ENCODE assay signal across 9 cellular contexts in the genomic region with DNA sequence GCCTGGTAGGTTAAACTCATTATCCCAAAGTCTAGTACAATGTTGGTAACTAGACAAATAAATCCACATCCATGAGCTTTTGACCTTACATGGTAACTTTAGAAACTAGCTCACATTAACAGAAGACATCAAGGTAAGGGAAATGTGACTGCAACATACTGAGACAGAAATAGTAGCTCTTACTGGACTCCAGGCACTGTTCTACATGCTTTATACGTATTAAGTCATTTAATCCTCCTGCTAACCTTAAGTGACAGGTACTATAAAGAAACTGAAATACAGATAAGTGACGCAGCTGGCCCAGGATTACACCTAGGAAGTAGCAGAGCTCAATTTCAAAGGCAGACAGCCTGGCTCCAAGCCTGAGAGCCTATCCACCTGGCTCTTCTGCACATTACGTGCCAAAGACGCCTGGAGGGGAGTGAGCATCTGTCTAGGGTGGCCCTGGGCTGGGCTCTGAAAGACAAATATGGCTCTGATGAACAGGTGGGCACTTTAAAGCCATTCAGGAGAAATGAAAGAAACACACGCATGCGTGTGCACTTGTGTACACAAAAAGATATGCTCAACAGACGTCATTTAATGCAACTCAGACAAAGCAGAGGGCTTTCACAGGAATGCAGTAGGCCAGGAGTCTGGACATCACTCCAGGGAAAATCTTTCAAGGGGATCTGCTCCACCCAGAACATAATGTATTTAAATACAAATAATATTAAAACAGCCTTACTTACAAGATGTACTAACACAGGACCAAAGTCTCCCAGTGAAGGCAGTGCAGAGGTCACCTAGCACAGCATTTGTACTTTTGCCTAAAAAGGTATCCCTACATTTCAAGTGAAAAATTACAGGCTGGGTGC. TPM values are rescaled to one million over a fixed set of nuclear protein-coding genes. Genes with fewer than 3 reads are reported as not detected.
A peak's percentile ranks its signal among the peaks of the same experiment; 100 is the strongest.
DNase-seq lines count a peak whose midpoint lies in the region; ATAC-seq and TF ChIP-seq lines count a peak whose summit lies in the region.
"Had no signal": no experiment of that assay in that cellular context is flagged by ENCODE, and none has a peak within 500 bp of the region (broad histone marks: within the 10 kb centered on the region; RNA-seq: fewer than 3 reads in every experiment).

No MANE protein-coding gene starts in this region.

- ATAC-seq in HG02970 (IDR thresholded peaks at IDR 0.05; ENCODE audit: low FRiP score, unreplicated experiment): no peak
- no peak for ATAC-seq in HG02678 (IDR thresholded peaks at IDR 0.05; ENCODE audit: unreplicated experiment)
- no peak for ATAC-seq in HG03469 (IDR thresholded peaks at IDR 0.05; ENCODE audit: unreplicated experiment)

- peaks cover 7 to 53% (median 39%) of the 10 kb centered on the region in 4 donors for H3K4me1 ChIP-seq in liver (ENCODE audit: control insufficient read depth in 4 of 4, insufficient read depth in 4 of 4, low read length in 3 of 4)

- H3K9ac ChIP-seq in liver (ENCODE audit: low read depth in 1 of 2, low read length in 2 of 2): no peak overlapping the region

- H3K4me3 ChIP-seq in liver (ENCODE audit: low read depth in 1 of 3, low read length in 3 of 3): no peak overlapping the region

- no peak for TF ChIP-seq CTCF in liver (IDR thresholded peaks at IDR 0.05; ENCODE audit: low read depth, low read length, missing input control)

- TF ChIP-seq RAD21 in liver (IDR thresholded peaks at IDR 0.05): no peak

- WGBS in liver: 42% methylated on average over 7 of the region's 7 CpGs

- DNase-seq in stimulated activated naive CD4-positive, alpha-beta T cell (lab: John Stamatoyannopoulos, UW): peak in 5 of 6 experiments; percentile 17 to 48 (median 30)
- no peak for DNase-seq in stimulated activated naive CD4-positive, alpha-beta T cell treated with Interleukin-2 at 50 U/mL for 16 hours (lab: John Stamatoyannopoulos, UW)
- DNase-seq in SK-N-DZ (ENCODE audit: low spot score): peak; percentile 37
- DNase-seq in ureter (ENCODE audit: low spot score): no peak
- DNase-seq: HCEC 1CT had no signal

- H3K27me3 ChIP-seq in liver (ENCODE audit: control insufficient read depth in 4 of 4, insufficient read depth in 4 of 4, low read length in 3 of 4): no peaks in the 10 kb centered on the region

- no peaks in the 10 kb centered on the region for H3K9me3 ChIP-seq in liver (ENCODE audit: control insufficient read depth in 4 of 4, low read length in 3 of 4)

- peak overlapping the region; percentile 19 to 52 for H3K27ac ChIP-seq in liver (ENCODE audit: low read depth in 1 of 2, low read length in 2 of 2)

- peaks cover 0 to 1% (median 0%) of the 10 kb centered on the region in 4 donors for H3K36me3 ChIP-seq in liver (ENCODE audit: control insufficient read depth in 4 of 4, insufficient read depth in 3 of 4, low read depth in 1 of 4, low read length in 3 of 4)

TF ChIP-seq in liver, 16 proteins besides CTCF, POLR2A, EP300 and RAD21:
- TF ChIP-seq YY1 (IDR thresholded peaks at IDR 0.05): no peak
- TF ChIP-seq HNF4A (conservative IDR thresholded peaks at IDR 0.05): peak; percentile 55 to 57

RNA-seq across cellular contexts. Expression of a gene that starts 4.4 kb away (rescaled TPM):
- polyA plus RNA-seq in SK-N-DZ (2014; cell fraction: cytosol; rRNA removed): 46.3 and 47.8 TPM in 2 replicates
- polyA plus RNA-seq in SK-N-DZ (2014; cell fraction: nucleus; rRNA removed): 112 and 113 TPM in 2 replicates
- total RNA-seq in liver: 10 to 100 TPM; 33.3 to 37.7 TPM
- polyA plus RNA-seq in liver: 10 to 100 TPM; 12.4 to 16.1 TPM
- 64.1 TPM for total RNA-seq in ureter

RNA-seq across cellular contexts. Expression of a gene that starts 50.0 kb away (rescaled TPM):
- 14.1 and 17.7 TPM in 2 replicates for polyA plus RNA-seq in SK-N-DZ (2014; cell fraction: cytosol; rRNA removed)
- polyA plus RNA-seq in SK-N-DZ (2014; cell fraction: nucleus; rRNA removed): 12.7 and 12.9 TPM in 2 replicates
- total RNA-seq in liver (10 to 100 TPM; 26.4 to 61.1 TPM), ureter (49.9 TPM)
- 10 to 100 TPM; 35.9 to 63.5 TPM for polyA plus RNA-seq in liver

RNA-seq across cellular contexts. Expression of a gene that starts 58.7 kb away (rescaled TPM):
- 293 and 391 TPM in 2 replicates for polyA plus RNA-seq in SK-N-DZ (2014; cell fraction: cytosol; rRNA removed)
- 77.1 and 100 TPM in 2 replicates for polyA plus RNA-seq in SK-N-DZ (2014; cell fraction: nucleus; rRNA removed)
- total RNA-seq in liver (10 to 100 TPM; 35.2 to 59.7 TPM), ureter (170 TPM)
- polyA plus RNA-seq in liver: 10 to 100 TPM; 37.7 to 48.9 TPM

Comparison
In these comparisons a context has a peak if more than half of its experiments do, and no peak if none do; other contexts are left out.
1. DNase-seq: peak in stimulated activated naive CD4-positive, alpha-beta T cell (5 of 6) and SK-N-DZ (single experiment); none in stimulated activated naive CD4-positive, alpha-beta T cell treated with Interleukin-2 at 50 U/mL for 16 hours (single experiment) and ureter (single experiment).